ENCODE assay signal across 22 cellular contexts in the genomic region with DNA sequence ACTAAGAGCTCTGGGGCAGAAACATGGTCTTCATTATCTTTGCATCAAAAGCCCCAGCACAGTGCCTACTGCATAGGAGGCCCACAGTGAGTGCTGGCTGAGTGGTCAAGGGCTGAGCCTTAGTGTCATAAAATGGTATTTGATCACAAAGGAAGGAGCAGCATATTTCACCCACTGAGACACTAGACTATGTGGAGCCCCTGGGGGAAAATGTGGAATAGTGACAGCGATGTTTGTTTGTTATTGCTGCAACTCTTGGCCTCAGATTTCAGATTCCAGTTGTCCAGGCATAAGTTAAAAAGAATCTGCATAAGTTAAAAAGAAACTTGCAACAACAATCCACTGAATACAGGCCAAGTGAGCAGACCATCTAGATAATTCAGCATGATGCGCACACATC. TPM values are rescaled to one million over a fixed set of nuclear protein-coding genes. Genes with fewer than 3 reads are reported as not detected.
DNase-seq lines count a peak whose midpoint lies in the region; ATAC-seq lines count a peak whose summit lies in the region.
"Had no signal": no experiment of that assay in that cellular context is flagged by ENCODE, and none has a peak within 500 bp of the region (broad histone marks: within the 10 kb centered on the region; RNA-seq: fewer than 3 reads in every experiment).

No MANE protein-coding gene starts in this region.

- no peaks in the 10 kb centered on the region for H4K20me1 ChIP-seq in GM23248 (ENCODE audit: insufficient read depth)

- H3K9me3 ChIP-seq in GM23248 (ENCODE audit: low read depth) (no peaks in the 10 kb centered on the region), adipocyte (ENCODE audit: control insufficient read depth, low read length) (no peaks in the 10 kb centered on the region)
- H3K9me3 ChIP-seq: neutrophil, psoas muscle, stomach, upper lobe of left lung had no signal

- H3F3A ChIP-seq in GM23248 (ENCODE audit: insufficient read depth): peaks cover 43% of the 10 kb centered on the region

- H3K4me3 ChIP-seq in ACC112 (ENCODE audit: low read depth, low read length): peak overlapping the region; percentile 60; the same call in 1 of the 2 replicates
- H3K4me3 ChIP-seq in GM23248: peak overlapping the region; percentile 68
- no peak overlapping the region for H3K4me3 ChIP-seq in adipocyte (ENCODE audit: low read length)
- H3K4me3 ChIP-seq: psoas muscle, stomach, upper lobe of left lung had no signal

- no peaks in the 10 kb centered on the region for H3K9me2 ChIP-seq in GM23248 (ENCODE audit: insufficient read depth)

- no peak overlapping the region for H2AFZ ChIP-seq in ACC112 (ENCODE audit: low read length, unreplicated experiment)
- H2AFZ ChIP-seq in GM23248: no peak overlapping the region

- peak overlapping the region; percentile 99 for H3K27ac ChIP-seq in ACC112 (ENCODE audit: low read depth, low read length)
- peak overlapping the region; percentile 100 for H3K27ac ChIP-seq in GM23248
- H3K27ac ChIP-seq: neutrophil, psoas muscle, stomach, upper lobe of left lung had no signal

- H3K79me2 ChIP-seq in ACC112 (ENCODE audit: control insufficient read depth, insufficient read depth, low read length, unreplicated experiment) (peaks cover 31% of the 10 kb centered on the region), GM23248 (ENCODE audit: insufficient read depth) (peaks cover 61% of the 10 kb centered on the region)

- H3K4me2 ChIP-seq in GM23248 (ENCODE audit: unreplicated experiment): peak overlapping the region; percentile 88

- no peaks in the 10 kb centered on the region for H3K36me3 ChIP-seq in ACC112 (ENCODE audit: insufficient read depth, low read length)
- no peaks in the 10 kb centered on the region for H3K36me3 ChIP-seq in GM23248 (ENCODE audit: low read depth)
- no peaks in the 10 kb centered on the region for H3K36me3 ChIP-seq in adipocyte (ENCODE audit: control insufficient read depth, insufficient read depth, low read length, severe bottlenecking)
- H3K36me3 ChIP-seq: neutrophil, stomach, upper lobe of left lung had no signal

- in situ Hi-C loops in GM23248 (cut with MboI) (no loop called here), G401 (cut with HindIII; ENCODE audit: low sequenced_read_pairs) (no loop called here)

- peak overlapping the region; percentile 96 for H3K9ac ChIP-seq in GM23248
- peak overlapping the region; percentile 0 for H3K9ac ChIP-seq in adipocyte (ENCODE audit: low read length)

- H3K4me1 ChIP-seq in ACC112 (ENCODE audit: control insufficient read depth, insufficient read depth, low read length, unreplicated experiment) (peaks cover 53% of the 10 kb centered on the region), GM23248 (ENCODE audit: insufficient read depth) (peaks cover 77% of the 10 kb centered on the region), adipocyte (ENCODE audit: control insufficient read depth, insufficient read depth, low read length) (peaks cover 37% of the 10 kb centered on the region)
- H3K4me1 ChIP-seq: psoas muscle, upper lobe of left lung had no signal

- no peak for ATAC-seq in HG02798 (IDR thresholded peaks at IDR 0.05; ENCODE audit: poor library complexity, unreplicated experiment)
- ATAC-seq: activated CD8-positive, alpha-beta T cell treated with anti-CD3 and anti-CD28 coated beads, Interleukin-2, amount 10 ng/mL, durations not matched to agents 7 days and 5 days; PC-3; psoas muscle had no signal

- DNase-seq in GM23248 (peak; percentile 79), adipocyte (ENCODE audit: low read depth) (peak; percentile 78), kidney glomerular epithelial cell (lab: John Stamatoyannopoulos, UW) (peak; percentile 40), HT-29 (ENCODE audit: low spot score) (no peak), G401 (ENCODE audit: low spot score) (no peak)
- DNase-seq in activated CD8-positive, alpha-beta memory T cell treated with anti-CD3 and anti-CD28 coated beads, Interleukin-2, amount 50 U/mL, for 48 hours: no peak
- DNase-seq: activated CD4-positive, CD25-positive, alpha-beta regulatory T cell treated with anti-CD3 and anti-CD28 coated beads, Interleukin-2, amount 50 U/mL, for 72 hours; activated CD8-positive, alpha-beta T cell treated with anti-CD3 and anti-CD28 coated beads, Interleukin-2, amount 10 ng/mL, durations not matched to agents 7 days and 5 days; activated gamma-delta T cell; C1 segment of cervical spinal cord; cortex of kidney; NCI-H146; NCI-H510A; PC-3; psoas muscle; SHP77 treated with DMSO at 0.1 percent for 48 hours; stimulated activated CD8-positive, alpha-beta memory T cell treated with anti-CD3 and anti-CD28 coated beads, Interleukin-4, amount 100 ng/mL, for 48 hours; stomach; upper lobe of left lung had no signal

- WGBS in GM23248 (ENCODE audit: low coverage in 1 of 2, low lambda C conversion rate in 2 of 2, missing lambda C conversion rate in 2 of 2), 2 experiments: 44 to 52% methylated on average over 2 of the region's 2 CpGs

- no peaks in the 10 kb centered on the region for H3K27me3 ChIP-seq in ACC112 (ENCODE audit: insufficient read depth, low read length)
- no peaks in the 10 kb centered on the region for H3K27me3 ChIP-seq in GM23248 (replicated peaks; ENCODE audit: insufficient read depth)
- no peaks in the 10 kb centered on the region for H3K27me3 ChIP-seq in adipocyte (replicated peaks; ENCODE audit: control insufficient read depth, insufficient read depth, low read length)
- H3K27me3 ChIP-seq: upper lobe of left lung had no signal

RNA-seq across cellular contexts. Expression of a gene that starts 7.0 kb away (rescaled TPM):
- total RNA-seq in GM23248 (2014; rRNA removed; shearing (Covaris generic)): 31.1 and 35.6 TPM in 2 replicates
- polyA plus RNA-seq in GM23248 (2016; fragmentation: Nextera tagmentation; extraction: Ambion mirVana): 16.1 and 17.5 TPM in 2 replicates
- total RNA-seq in HT-29 (2014; rRNA removed; shearing (Covaris generic)): 0.28 and 0.29 TPM in 2 replicates
- total RNA-seq in G401 (2014; rRNA removed; shearing (Covaris generic)): not detected in 2 replicates
- total RNA-seq: activated CD8-positive, alpha-beta T cell treated with anti-CD3 and anti-CD28 coated beads, Interleukin-2, amount 10 ng/mL, durations not matched to agents 7 days and 5 days; psoas muscle had no signal

Comparison
In these comparisons a context has a peak if more than half of its experiments do, and no peak if none do; other contexts are left out.
1. DNase-seq: peak in GM23248 (single experiment), adipocyte (single experiment) and kidney glomerular epithelial cell (single experiment); none in HT-29 (single experiment), activated CD8-positive, alpha-beta memory T cell treated with anti-CD3 and anti-CD28 coated beads, Interleukin-2, amount 50 U/mL, for 48 hours (single experiment) and G401 (single experiment).
2. RNA of a gene that starts 7.0 kb away (total RNA-seq): 31.1 to 35.6 TPM in GM23248; 0.28 to 0.29 TPM in HT-29 and not detected in G401; every median in the first group is over 10 times any median in the second.